In the genomic region with DNA sequence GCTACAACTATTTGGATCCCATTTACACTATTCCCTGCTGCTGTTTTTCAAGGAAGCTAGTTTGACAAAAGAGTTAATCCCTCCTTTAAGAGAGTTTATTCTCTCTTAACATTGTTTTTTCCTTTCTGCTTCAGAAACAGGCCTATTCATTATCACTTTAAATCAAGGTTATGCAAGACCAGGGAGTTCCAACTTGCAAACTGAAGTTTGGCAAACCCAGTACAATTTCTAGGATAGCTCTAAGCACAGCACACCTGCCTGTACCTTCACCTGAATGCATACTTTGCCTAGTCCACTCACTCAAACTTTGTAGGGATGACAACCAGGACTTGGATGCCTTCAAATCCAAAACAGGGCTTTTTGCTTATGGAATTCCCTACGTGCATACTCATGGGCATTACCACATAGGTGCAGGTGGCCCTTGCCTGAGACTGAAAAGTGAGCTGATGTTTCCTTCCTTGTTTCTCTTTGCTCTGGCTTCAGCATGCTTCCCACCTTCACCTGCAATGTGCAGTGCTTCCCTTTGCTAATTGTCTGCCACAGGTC, we compare ENCODE assay signal across 28 cellular contexts.
"Had no signal": no experiment of that assay in that cellular context is flagged by ENCODE, and none has a peak within 500 bp of the region (broad histone marks: within the 10 kb centered on the region; RNA-seq: fewer than 3 reads in every experiment).

No MANE protein-coding gene starts in this region.

- H3K4me3 ChIP-seq: ascending aorta, esophagus muscularis mucosa, gastroesophageal sphincter, heart right ventricle had no signal

- DNase-seq: activated CD4-positive, alpha-beta memory T cell treated with anti-CD3 and anti-CD28 coated beads for 36 hours; activated CD4-positive, alpha-beta T cell treated with anti-CD3 and anti-CD28 coated beads for 36 hours; activated CD4-positive, alpha-beta T cell treated with anti-CD3 and anti-CD28 coated beads, Interleukin-2, amount 10 ng/mL, durations not matched to agents 24 days and 14 days; activated CD4-positive, CD25-positive, alpha-beta regulatory T cell; activated CD4-positive, CD25-positive, alpha-beta regulatory T cell treated with anti-CD3 and anti-CD28 coated beads, Interleukin-2, amount 50 U/mL, for 72 hours; activated CD8-positive, alpha-beta memory T cell treated with anti-CD3 and anti-CD28 coated beads, Interleukin-2, amount 50 U/mL, for 48 hours; activated CD8-positive, alpha-beta T cell treated with anti-CD3 and anti-CD28 coated beads, Interleukin-2, amount 10 ng/mL, durations not matched to agents 7 days and 5 days; activated gamma-delta T cell; activated naive CD4-positive, alpha-beta T cell; activated naive CD4-positive, alpha-beta T cell treated with anti-CD3 and anti-CD28 coated beads, Interleukin-2, amount 10 ng/mL, durations not matched to agents 7 days and 5 days; activated naive CD8-positive, alpha-beta T cell treated with anti-CD3 and anti-CD28 coated beads, Interleukin-2, amount 10 ng/mL, durations not matched to agents 7 days and 5 days; activated T-cell treated with anti-CD3 and anti-CD28 coated beads for 4 hours; activated T-cell treated with anti-CD3 and anti-CD28 coated beads, Interleukin-2, amount 50 U/mL, for 24 hours; activated T-cell treated with anti-CD3 and anti-CD28 coated beads, Interleukin-2, amount 50 U/mL, for 72 hours; caudate nucleus; cortex of kidney; effector CD8-positive, alpha-beta T cell; foreskin melanocyte; heart right ventricle; T-helper 2 cell had no signal

- ATAC-seq: activated CD4-positive, alpha-beta T cell treated with anti-CD3 and anti-CD28 coated beads for 36 hours; activated CD8-positive, alpha-beta T cell treated with anti-CD3 and anti-CD28 coated beads, Interleukin-2, amount 10 ng/mL, durations not matched to agents 7 days and 5 days; activated naive CD4-positive, alpha-beta T cell treated with anti-CD3 and anti-CD28 coated beads, Interleukin-2, amount 50 U/mL, for 72 hours; activated T-cell treated with anti-CD3 and anti-CD28 coated beads, Interleukin-2, amount 50 U/mL, for 72 hours; gastroesophageal sphincter; heart right ventricle had no signal

- H3K27ac ChIP-seq: ascending aorta, esophagus muscularis mucosa, gastroesophageal sphincter, heart right ventricle had no signal

- H3K4me3 Mint-ChIP-seq: activated CD4-positive, alpha-beta memory T cell treated with anti-CD3 and anti-CD28 coated beads for 36 hours; activated CD4-positive, alpha-beta T cell treated with anti-CD3 and anti-CD28 coated beads for 36 hours; activated CD4-positive, alpha-beta T cell treated with anti-CD3 and anti-CD28 coated beads, Interleukin-2, amount 10 ng/mL, durations not matched to agents 24 days and 14 days; activated CD8-positive, alpha-beta T cell treated with anti-CD3 and anti-CD28 coated beads, Interleukin-2, amount 10 ng/mL, durations not matched to agents 7 days and 5 days; activated naive CD4-positive, alpha-beta T cell treated with anti-CD3 and anti-CD28 coated beads, Interleukin-2, amount 10 ng/mL, durations not matched to agents 7 days and 5 days; activated naive CD8-positive, alpha-beta T cell treated with anti-CD3 and anti-CD28 coated beads, Interleukin-2, amount 10 ng/mL, durations not matched to agents 7 days and 5 days; activated T-cell treated with anti-CD3 and anti-CD28 coated beads, Interleukin-2, amount 50 U/mL, for 24 hours; activated T-cell treated with anti-CD3 and anti-CD28 coated beads, Interleukin-2, amount 50 U/mL, for 72 hours; brain had no signal

- FAIRE-seq: colon, endometrium, endothelial cell of umbilical vein had no signal

- H3K4me1 ChIP-seq: ascending aorta, esophagus muscularis mucosa, gastroesophageal sphincter, heart right ventricle had no signal

- H3K36me3 Mint-ChIP-seq: activated CD4-positive, alpha-beta memory T cell treated with anti-CD3 and anti-CD28 coated beads for 36 hours; activated naive CD4-positive, alpha-beta T cell treated with anti-CD3 and anti-CD28 coated beads, Interleukin-2, amount 10 ng/mL, durations not matched to agents 7 days and 5 days; activated naive CD4-positive, alpha-beta T cell treated with anti-CD3 and anti-CD28 coated beads, Interleukin-2, amount 50 U/mL, for 72 hours; activated naive CD8-positive, alpha-beta T cell treated with anti-CD3 and anti-CD28 coated beads, Interleukin-2, amount 10 ng/mL, durations not matched to agents 7 days and 5 days had no signal

- H3K27me3 Mint-ChIP-seq: activated CD4-positive, alpha-beta memory T cell treated with anti-CD3 and anti-CD28 coated beads for 36 hours; activated CD4-positive, alpha-beta T cell treated with anti-CD3 and anti-CD28 coated beads for 36 hours; activated CD4-positive, alpha-beta T cell treated with anti-CD3 and anti-CD28 coated beads, Interleukin-2, amount 10 ng/mL, durations not matched to agents 24 days and 14 days; activated naive CD4-positive, alpha-beta T cell treated with anti-CD3 and anti-CD28 coated beads, Interleukin-2, amount 10 ng/mL, durations not matched to agents 7 days and 5 days; activated T-cell treated with anti-CD3 and anti-CD28 coated beads, Interleukin-2, amount 50 U/mL, for 24 hours; brain had no signal

- H3K9me3 Mint-ChIP-seq: activated CD4-positive, alpha-beta memory T cell treated with anti-CD3 and anti-CD28 coated beads for 36 hours; activated CD4-positive, alpha-beta T cell treated with anti-CD3 and anti-CD28 coated beads, Interleukin-2, amount 10 ng/mL, durations not matched to agents 24 days and 14 days; activated naive CD4-positive, alpha-beta T cell treated with anti-CD3 and anti-CD28 coated beads, Interleukin-2, amount 10 ng/mL, durations not matched to agents 7 days and 5 days; activated naive CD8-positive, alpha-beta T cell treated with anti-CD3 and anti-CD28 coated beads, Interleukin-2, amount 10 ng/mL, durations not matched to agents 7 days and 5 days; activated T-cell treated with anti-CD3 and anti-CD28 coated beads, Interleukin-2, amount 50 U/mL, for 24 hours had no signal

- H3K36me3 ChIP-seq: ascending aorta, esophagus muscularis mucosa, gastroesophageal sphincter, heart right ventricle had no signal

- H3K27ac Mint-ChIP-seq: activated CD4-positive, alpha-beta memory T cell treated with anti-CD3 and anti-CD28 coated beads for 36 hours; activated CD4-positive, alpha-beta T cell treated with anti-CD3 and anti-CD28 coated beads for 36 hours; activated CD4-positive, alpha-beta T cell treated with anti-CD3 and anti-CD28 coated beads, Interleukin-2, amount 10 ng/mL, durations not matched to agents 24 days and 14 days; activated CD8-positive, alpha-beta T cell treated with anti-CD3 and anti-CD28 coated beads, Interleukin-2, amount 10 ng/mL, durations not matched to agents 7 days and 5 days; activated naive CD4-positive, alpha-beta T cell treated with anti-CD3 and anti-CD28 coated beads, Interleukin-2, amount 10 ng/mL, durations not matched to agents 7 days and 5 days; activated naive CD4-positive, alpha-beta T cell treated with anti-CD3 and anti-CD28 coated beads, Interleukin-2, amount 50 U/mL, for 72 hours; activated naive CD8-positive, alpha-beta T cell treated with anti-CD3 and anti-CD28 coated beads, Interleukin-2, amount 10 ng/mL, durations not matched to agents 7 days and 5 days; activated T-cell treated with anti-CD3 and anti-CD28 coated beads, Interleukin-2, amount 50 U/mL, for 24 hours; activated T-cell treated with anti-CD3 and anti-CD28 coated beads, Interleukin-2, amount 50 U/mL, for 72 hours; brain had no signal

- H3K4me1 Mint-ChIP-seq: activated CD4-positive, alpha-beta T cell treated with anti-CD3 and anti-CD28 coated beads for 36 hours; activated CD4-positive, alpha-beta T cell treated with anti-CD3 and anti-CD28 coated beads, Interleukin-2, amount 10 ng/mL, durations not matched to agents 24 days and 14 days; activated naive CD4-positive, alpha-beta T cell treated with anti-CD3 and anti-CD28 coated beads, Interleukin-2, amount 10 ng/mL, durations not matched to agents 7 days and 5 days; activated naive CD8-positive, alpha-beta T cell treated with anti-CD3 and anti-CD28 coated beads, Interleukin-2, amount 10 ng/mL, durations not matched to agents 7 days and 5 days; brain had no signal

- H3K27me3 ChIP-seq: ascending aorta, esophagus muscularis mucosa, gastroesophageal sphincter, heart right ventricle had no signal

- H3K9me3 ChIP-seq: ascending aorta, esophagus muscularis mucosa had no signal
